ENCODE assay signal across 9 cellular contexts in the genomic region with DNA sequence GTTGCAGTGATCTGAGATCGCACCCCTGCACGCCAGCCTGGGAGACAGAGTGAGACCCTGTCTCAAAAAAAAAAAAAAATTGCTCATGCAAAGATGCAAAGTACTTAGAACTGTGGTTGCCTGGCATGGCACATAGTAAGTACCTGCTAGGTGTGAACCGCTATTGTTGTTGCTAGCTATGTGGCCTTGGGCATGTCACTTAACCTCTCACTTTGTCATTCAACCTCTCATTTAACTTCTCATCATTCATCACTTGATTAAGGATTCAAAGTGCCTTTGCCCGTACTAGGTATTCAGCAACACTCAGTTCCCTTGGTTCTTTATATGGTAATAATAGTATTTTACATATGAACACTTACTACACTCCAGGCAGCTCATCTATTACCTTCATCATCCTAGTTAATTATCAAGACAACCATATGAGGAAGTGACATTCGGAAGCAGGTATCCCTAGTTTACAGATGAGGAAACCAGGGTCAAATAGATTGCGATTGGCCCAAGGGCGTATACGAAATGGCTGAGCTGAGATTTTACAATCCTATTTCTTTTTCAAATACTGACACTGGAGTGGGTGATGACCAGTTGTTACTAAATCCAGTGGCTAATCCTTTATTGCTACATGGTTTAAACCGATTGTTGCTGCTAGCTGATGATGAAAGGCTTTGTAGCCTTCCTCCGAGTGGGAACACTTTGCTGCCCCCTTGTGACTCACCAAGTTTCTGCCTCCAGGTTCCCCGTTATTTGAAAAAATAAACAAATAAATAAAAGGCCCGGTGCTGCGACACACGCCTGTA. TPM values are rescaled to one million over a fixed set of nuclear protein-coding genes. Genes with fewer than 3 reads are reported as not detected.
DNase-seq lines count a peak whose midpoint lies in the region; ATAC-seq, FAIRE-seq and TF ChIP-seq lines count a peak whose summit lies in the region.
"Had no signal": no experiment of that assay in that cellular context is flagged by ENCODE, and none has a peak within 500 bp of the region (broad histone marks: within the 10 kb centered on the region; RNA-seq: fewer than 3 reads in every experiment).

No MANE protein-coding gene starts in this region.

- H3K4me3 ChIP-seq in Caco-2 (ENCODE audit: low read depth, low read length): no peak overlapping the region
- no peak overlapping the region for H3K4me3 ChIP-seq in endothelial cell of umbilical vein (replicated peaks in 1 of 3; ENCODE audit: insufficient read depth in 1 of 3, low read depth in 1 of 3, low read length in 3 of 3)

- no peaks in the 10 kb centered on the region for H3K9me3 Mint-ChIP-seq in Caco-2 (ENCODE audit: unreplicated experiment)
- no peaks in the 10 kb centered on the region for H3K9me3 Mint-ChIP-seq in activated CD8-positive, alpha-beta T cell treated with anti-CD3 and anti-CD28 coated beads, Interleukin-2, amount 10 ng/mL, durations not matched to agents 7 days and 5 days (ENCODE audit: insufficient read depth)
- H3K9me3 Mint-ChIP-seq in natural killer cell: no peaks in the 10 kb centered on the region
- H3K9me3 Mint-ChIP-seq: T-helper 1 cell treated with Interleukin-12 subunit alpha and Interleukin-12 subunit beta and Interleukin-4 antibody, amounts not matched to agents 30 μg/mL and 1 μg/mL, for 36 hours had no signal

- peak; percentile 61 for ATAC-seq in activated CD8-positive, alpha-beta T cell treated with anti-CD3 and anti-CD28 coated beads, Interleukin-2, amount 10 ng/mL, durations not matched to agents 7 days and 5 days
- peak; percentile 54 to 82 (median 69) for ATAC-seq in natural killer cell
- ATAC-seq in GM18870 (IDR thresholded peaks at IDR 0.05; ENCODE audit: unreplicated experiment): no peak

- peaks cover 7% of the 10 kb centered on the region for H3K27me3 Mint-ChIP-seq in Caco-2 (ENCODE audit: insufficient read depth, unreplicated experiment)
- H3K27me3 Mint-ChIP-seq in activated CD8-positive, alpha-beta T cell treated with anti-CD3 and anti-CD28 coated beads, Interleukin-2, amount 10 ng/mL, durations not matched to agents 7 days and 5 days (ENCODE audit: low read depth): no peaks in the 10 kb centered on the region
- no peaks in the 10 kb centered on the region for H3K27me3 Mint-ChIP-seq in natural killer cell (ENCODE audit: low read depth in 2 of 2)

- intact Hi-C loops in Caco-2 (cut with micrococcal nuclease; ENCODE audit: unreplicated experiment): loop anchor here (1.0 to 2.0 kb wide), 4 partner anchors 31 to 119 kb away; no protein-coding TSS in a partner anchor
- intact Hi-C loops in endothelial cell of umbilical vein (cut with micrococcal nuclease): loop anchor here (1.0 to 5.0 kb wide), 4 partner anchors 37 to 213 kb away; a partner anchor contains a TSS
- intact Hi-C loops in natural killer cell (cut with micrococcal nuclease): loop anchor here (1.0 kb wide), 1 partner anchor 213 kb away; no protein-coding TSS in a partner anchor

- no peaks in the 10 kb centered on the region for H3K36me3 ChIP-seq in Caco-2 (ENCODE audit: control insufficient read depth, insufficient read depth, low read length)
- no peaks in the 10 kb centered on the region for H3K36me3 ChIP-seq in endothelial cell of umbilical vein (ENCODE audit: control insufficient read depth in 2 of 2, extremely low read depth in 1 of 2, insufficient read depth in 2 of 2, low read length in 2 of 2)

- H3K9ac ChIP-seq in endothelial cell of umbilical vein (replicated peaks; ENCODE audit: extremely low read depth, insufficient read depth, low read length): no peak overlapping the region

- no peaks in the 10 kb centered on the region for H3K4me1 ChIP-seq in Caco-2
- no peaks in the 10 kb centered on the region for H3K4me1 ChIP-seq in endothelial cell of umbilical vein (ENCODE audit: control insufficient read depth, extremely low read depth, insufficient read depth, low read length)

- TF ChIP-seq POLR2A in endothelial cell of umbilical vein (IDR thresholded peaks at IDR 0.05; ENCODE audit: low read depth, low read length): no peak

- H3K4me3 Mint-ChIP-seq in Caco-2 (ENCODE audit: unreplicated experiment) (no peak overlapping the region), natural killer cell (no peak overlapping the region)
- no peak overlapping the region for H3K4me3 Mint-ChIP-seq in activated CD8-positive, alpha-beta T cell treated with anti-CD3 and anti-CD28 coated beads, Interleukin-2, amount 10 ng/mL, durations not matched to agents 7 days and 5 days
- H3K4me3 Mint-ChIP-seq: T-helper 1 cell treated with Interleukin-12 subunit alpha and Interleukin-12 subunit beta and Interleukin-4 antibody, amounts not matched to agents 30 μg/mL and 1 μg/mL, for 36 hours had no signal

- H3K9me3 ChIP-seq in Caco-2 (no peaks in the 10 kb centered on the region), endothelial cell of umbilical vein (replicated peaks; ENCODE audit: control insufficient read depth, insufficient read depth, low read length) (no peaks in the 10 kb centered on the region)

- no peaks in the 10 kb centered on the region for H3K79me2 ChIP-seq in endothelial cell of umbilical vein (ENCODE audit: control insufficient read depth, insufficient read depth, low read length)

- dilution Hi-C loops in endothelial cell of umbilical vein (cut with MboI; ENCODE audit: extremely low pct_ligation_motif_present, low sequenced_read_pairs): no loop called here

- no peaks in the 10 kb centered on the region for H4K20me1 ChIP-seq in endothelial cell of umbilical vein (replicated peaks; ENCODE audit: control insufficient read depth, extremely low read depth, insufficient read depth, low read length)

- H3K4me2 ChIP-seq in endothelial cell of umbilical vein (ENCODE audit: insufficient read depth, low read length): no peak overlapping the region

- no TSS peak for BruUV-seq in Caco-2 (replicated peaks; lab: Mats Ljungman, UMichigan)
- no TSS peak for BruUV-seq in endothelial cell of umbilical vein (replicated peaks; lab: Mats Ljungman, UMichigan)

- H3K27ac ChIP-seq in endothelial cell of umbilical vein (ENCODE audit: insufficient read depth, low read depth, low read length): no peak overlapping the region

- no peak overlapping the region for H3K27ac Mint-ChIP-seq in Caco-2 (ENCODE audit: unreplicated experiment)
- no peak overlapping the region for H3K27ac Mint-ChIP-seq in activated CD8-positive, alpha-beta T cell treated with anti-CD3 and anti-CD28 coated beads, Interleukin-2, amount 10 ng/mL, durations not matched to agents 7 days and 5 days
- no peak overlapping the region for H3K27ac Mint-ChIP-seq in natural killer cell
- H3K27ac Mint-ChIP-seq: T-helper 1 cell treated with Interleukin-12 subunit alpha and Interleukin-12 subunit beta and Interleukin-4 antibody, amounts not matched to agents 30 μg/mL and 1 μg/mL, for 36 hours had no signal

- TF ChIP-seq CTCF in Caco-2 (IDR thresholded peaks at IDR 0.05; ENCODE audit: insufficient read depth in 1 of 2, low read depth in 1 of 2, low read length in 1 of 2, severe bottlenecking in 1 of 2, unreplicated experiment in 1 of 2): peak; percentile 57 to 69
- TF ChIP-seq CTCF in endothelial cell of umbilical vein (IDR thresholded peaks at IDR 0.05; ENCODE audit: extremely low read depth in 1 of 2, insufficient read depth in 1 of 2, low read depth in 1 of 2, low read length in 2 of 2): peak; percentile 35 to 50
- peak; percentile 56 for TF ChIP-seq CTCF in natural killer cell (IDR thresholded peaks at IDR 0.05)

- H3K9me1 ChIP-seq in endothelial cell of umbilical vein (replicated peaks; ENCODE audit: control insufficient read depth, extremely low read depth, insufficient read depth, low read length): no peaks in the 10 kb centered on the region

- DNase-seq in Caco-2 (peak; percentile 47 to 63), GOT3 (lab: John Stamatoyannopoulos, UW) (peak; percentile 5), NCI-H526 (lab: John Stamatoyannopoulos, UW) (peak; percentile 22 to 59), endothelial cell of umbilical vein (ENCODE audit: low read depth, low spot score) (peak; percentile 59), natural killer cell (peak; percentile 48), stromal cell of bone marrow (ENCODE audit: low read depth) (peak; percentile 48)
- peak; percentile 76 for DNase-seq in activated CD8-positive, alpha-beta T cell treated with anti-CD3 and anti-CD28 coated beads, Interleukin-2, amount 10 ng/mL, durations not matched to agents 7 days and 5 days

- peak; percentile 90 for FAIRE-seq in endothelial cell of umbilical vein (lab: Jason Lieb, UNC)

- POLR2A ChIA-PET in Caco-2 (lab: Charles Lee): no interaction called here
- POLR2A ChIA-PET in activated CD8-positive, alpha-beta T cell treated with anti-CD3 and anti-CD28 coated beads, Interleukin-2, amount 10 ng/mL, durations not matched to agents 7 days and 5 days (lab: Charles Lee): interaction anchor here (1.0 to 2.2 kb wide), 4 partner anchors 24 to 47 kb away, joined by 3 to 14 read pairs (median 6); no protein-coding TSS in a partner anchor
- POLR2A ChIA-PET in endothelial cell of umbilical vein (lab: Charles Lee): no interaction called here

- H3K36me3 Mint-ChIP-seq in Caco-2 (ENCODE audit: insufficient read depth, unreplicated experiment) (peaks cover 6% of the 10 kb centered on the region), natural killer cell (no peaks in the 10 kb centered on the region)
- H3K36me3 Mint-ChIP-seq in activated CD8-positive, alpha-beta T cell treated with anti-CD3 and anti-CD28 coated beads, Interleukin-2, amount 10 ng/mL, durations not matched to agents 7 days and 5 days (ENCODE audit: low read depth): no peaks in the 10 kb centered on the region

- H3K27me3 ChIP-seq in Caco-2 (replicated peaks; ENCODE audit: control insufficient read depth, insufficient read depth, low read length) (no peaks in the 10 kb centered on the region), endothelial cell of umbilical vein (ENCODE audit: control insufficient read depth in 2 of 2, insufficient read depth in 2 of 2, low read length in 2 of 2) (no peaks in the 10 kb centered on the region)

- CTCF ChIA-PET in Caco-2 (lab: Charles Lee) (interaction anchor here (0.6 to 2.3 kb wide), 10 partner anchors 29 to 217 kb away, joined by 3 to 16 read pairs (median 3); a partner anchor contains a TSS), endothelial cell of umbilical vein (lab: Charles Lee) (interaction anchor here (0.7 to 10.5 kb wide), 25 partner anchors 9 to 247 kb away, joined by 3 to 106 read pairs (median 4); a partner anchor contains a TSS)
- CTCF ChIA-PET in activated CD8-positive, alpha-beta T cell treated with anti-CD3 and anti-CD28 coated beads, Interleukin-2, amount 10 ng/mL, durations not matched to agents 7 days and 5 days (lab: Charles Lee): interaction anchor here (0.6 to 4.2 kb wide), 45 partner anchors 9 to 253 kb away, joined by 3 to 37 read pairs (median 4); a partner anchor contains a TSS

- no peak overlapping the region for H2AFZ ChIP-seq in endothelial cell of umbilical vein (ENCODE audit: low read depth, low read length)

- no peaks in the 10 kb centered on the region for H3K4me1 Mint-ChIP-seq in Caco-2 (ENCODE audit: low read depth, unreplicated experiment)
- H3K4me1 Mint-ChIP-seq in activated CD8-positive, alpha-beta T cell treated with anti-CD3 and anti-CD28 coated beads, Interleukin-2, amount 10 ng/mL, durations not matched to agents 7 days and 5 days (ENCODE audit: low read depth): peaks cover 13% of the 10 kb centered on the region
- H3K4me1 Mint-ChIP-seq in natural killer cell: peaks cover 6% of the 10 kb centered on the region in 2 donors

RNA-seq across cellular contexts. Expression of a gene that starts 28.8 kb away (rescaled TPM):
- total RNA-seq in Caco-2 (2022) (2.0 and 2.2 TPM in 2 replicates), endothelial cell of umbilical vein (not detected in 2 replicates), natural killer cell (under 1 TPM in 1 of 3 donors, not detected in 2; 0.23 TPM)
- total RNA-seq in activated CD8-positive, alpha-beta T cell treated with anti-CD3 and anti-CD28 coated beads, Interleukin-2, amount 10 ng/mL, durations not matched to agents 7 days and 5 days: 1 to 10 TPM in 1 of 2 experiments, under 1 TPM in 1; 0.92 to 1.4 TPM
- not detected in 2 replicates for polyA plus RNA-seq in endothelial cell of umbilical vein
- not detected in 2 replicates for polyA plus RNA-seq in endothelial cell of umbilical vein (2011; cell fraction: cytosol; rRNA removed)
- not detected in 2 replicates for polyA plus RNA-seq in endothelial cell of umbilical vein (2011; cell fraction: nucleus; rRNA removed)
- not detected in 2 replicates for polyA plus RNA-seq in endothelial cell of umbilical vein (2012)
- polyA minus RNA-seq in endothelial cell of umbilical vein: not detected in 2 replicates
- polyA minus RNA-seq in endothelial cell of umbilical vein (2011; cell fraction: cytosol; rRNA and poly(A)+ RNA removed): not detected
- polyA minus RNA-seq in endothelial cell of umbilical vein (2011; cell fraction: nucleus; rRNA and poly(A)+ RNA removed): not detected in 2 replicates

RNA-seq across cellular contexts. Expression of a gene that starts 36.6 kb away (rescaled TPM):
- 11.1 and 12.1 TPM in 2 replicates for total RNA-seq in Caco-2 (2022)
- 100 to 1,000 TPM; 303 to 312 TPM for total RNA-seq in activated CD8-positive, alpha-beta T cell treated with anti-CD3 and anti-CD28 coated beads, Interleukin-2, amount 10 ng/mL, durations not matched to agents 7 days and 5 days
- 22.2 and 31.8 TPM in 2 replicates for total RNA-seq in endothelial cell of umbilical vein
- 15.8 and 23.1 TPM in 2 replicates for polyA plus RNA-seq in endothelial cell of umbilical vein
- polyA plus RNA-seq in endothelial cell of umbilical vein (2011; cell fraction: cytosol; rRNA removed): 23.1 and 24.3 TPM in 2 replicates
- polyA plus RNA-seq in endothelial cell of umbilical vein (2011; cell fraction: nucleus; rRNA removed): 13.8 and 18.5 TPM in 2 replicates
- 21.5 and 23.4 TPM in 2 replicates for polyA plus RNA-seq in endothelial cell of umbilical vein (2012)
- polyA minus RNA-seq in endothelial cell of umbilical vein: 44.5 and 51.3 TPM in 2 replicates
- 22.1 TPM for polyA minus RNA-seq in endothelial cell of umbilical vein (2011; cell fraction: cytosol; rRNA and poly(A)+ RNA removed)
- polyA minus RNA-seq in endothelial cell of umbilical vein (2011; cell fraction: nucleus; rRNA and poly(A)+ RNA removed): 9.2 and 11.5 TPM in 2 replicates
- 100 to 1,000 TPM; 138 to 202 (median 158) TPM for total RNA-seq in natural killer cell

Comparison
In these comparisons a context has a peak if more than half of its experiments do, and no peak if none do; other contexts are left out.
1. DNase-seq: peak in every context shown above with its lines; median percentile 76 in activated CD8-positive, alpha-beta T cell treated with anti-CD3 and anti-CD28 coated beads, Interleukin-2, amount 10 ng/mL, durations not matched to agents 7 days and 5 days; 59 in endothelial cell of umbilical vein; 55 in Caco-2; 48 in natural killer cell; 48 in stromal cell of bone marrow; 40 in NCI-H526; 5 in GOT3.